In the genomic region with DNA sequence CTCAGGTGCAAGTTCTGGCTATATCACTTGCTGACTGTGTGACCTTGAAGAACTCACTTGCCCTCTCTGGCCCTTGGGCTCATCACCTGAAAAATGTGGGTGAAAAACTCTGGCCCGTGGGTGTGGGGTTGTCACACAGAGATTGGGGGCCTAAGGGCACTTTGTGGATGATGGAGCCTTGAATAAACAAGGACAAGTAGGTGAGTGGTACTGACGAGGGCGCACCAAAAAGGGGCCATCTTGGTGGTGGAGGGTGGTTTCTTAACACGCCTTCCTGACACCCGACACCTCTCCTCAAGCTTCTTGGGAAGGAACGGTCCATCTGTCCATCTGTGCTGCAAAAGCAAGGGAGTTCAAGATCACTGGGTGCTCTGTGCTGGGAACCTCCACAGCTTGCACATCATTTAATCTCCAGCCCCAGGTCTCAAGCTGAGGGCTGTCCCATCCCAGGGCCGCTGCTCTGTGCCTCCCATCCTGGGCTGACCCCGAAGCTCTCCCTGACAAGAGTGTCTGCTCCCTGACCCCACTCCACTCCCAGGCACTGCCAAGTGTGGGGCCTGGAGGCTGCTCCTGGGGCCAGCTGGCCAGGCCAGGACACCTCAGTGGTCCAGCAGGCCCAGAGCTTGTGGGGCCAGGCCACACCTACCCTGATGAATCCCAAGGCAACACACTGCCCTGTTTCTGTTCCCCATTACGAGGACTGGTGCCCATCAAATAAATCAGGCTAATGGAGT, we compare ENCODE assay signal across 29 cellular contexts.
A peak's percentile ranks its signal among the peaks of the same experiment; 100 is the strongest.
DNase-seq lines count a peak whose midpoint lies in the region; ATAC-seq, FAIRE-seq and TF ChIP-seq lines count a peak whose summit lies in the region.
"Had no signal": no experiment of that assay in that cellular context is flagged by ENCODE, and none has a peak within 500 bp of the region (broad histone marks: within the 10 kb centered on the region; RNA-seq: fewer than 3 reads in every experiment).

No MANE protein-coding gene starts in this region.

- H2BK12ac ChIP-seq in H1 (ENCODE audit: low read depth, low read length): no peak overlapping the region

- TF ChIP-seq POLR2A in H1 (IDR thresholded peaks at IDR 0.05; ENCODE audit: control extremely low read depth in 1 of 2, low read depth in 2 of 2, low read length in 2 of 2): no peak
- TF ChIP-seq POLR2A in sigmoid colon (IDR thresholded peaks at IDR 0.05): no peak

- no peak for TF ChIP-seq RAD21 in H1 (IDR thresholded peaks at IDR 0.05 in 1 of 2, conservative IDR thresholded peaks at IDR 0.05 in 1 of 2; ENCODE audit: low read depth in 2 of 2, low read length in 2 of 2)

- no peaks in the 10 kb centered on the region for H4K20me1 ChIP-seq in H1 (replicated peaks in 1 of 2; ENCODE audit: control insufficient read depth in 1 of 2, insufficient read depth in 2 of 2, low read length in 2 of 2)

- H2AK5ac ChIP-seq in H1 (ENCODE audit: low read depth, low read length): no peak overlapping the region

- H3K18ac ChIP-seq in H1 (ENCODE audit: extremely low read depth, low read length): no peak overlapping the region

- H4K5ac ChIP-seq in H1 (ENCODE audit: insufficient read length, low read depth, low read length): no peak overlapping the region

- no peak overlapping the region for H3K56ac ChIP-seq in H1 (replicated peaks; ENCODE audit: insufficient read length, low read depth, low read length)

- peak; percentile 6 for DNase-seq in activated CD4-positive, CD25-positive, alpha-beta regulatory T cell treated with anti-CD3 and anti-CD28 coated beads, Interleukin-2, amount 50 U/mL, for 72 hours
- DNase-seq in NCI-H524 (lab: John Stamatoyannopoulos, UW): peak; percentile 72 to 89
- no peak for DNase-seq in H1 (ENCODE audit: low read depth in 1 of 2, low spot score in 2 of 2)
- DNase-seq in sigmoid colon: peak; percentile 36
- no peak for DNase-seq in ecto neural progenitor cell (ENCODE audit: low spot score)
- no peak for DNase-seq in CD4-positive, alpha-beta memory T cell
- no peak for DNase-seq in putamen (ENCODE audit: low spot score)
- DNase-seq: 8988T; activated CD4-positive, alpha-beta T cell treated with anti-CD3 and anti-CD28 coated beads, Interleukin-2, amount 50 U/mL, for 4 hours; CD8-positive, alpha-beta T cell; DMS53; effector CD8-positive, alpha-beta T cell; erythroblast; foreskin fibroblast; KBM-7; MG63; NCI-H2107; NCI-H526; retina; RPMI8226; transverse colon had no signal

- peak overlapping the region in 1 of 7 donors; percentile 57 for H3K27ac Mint-ChIP-seq in CD4-positive, alpha-beta memory T cell
- H3K27ac Mint-ChIP-seq: CD8-positive, alpha-beta T cell; memory B cell; stimulated activated naive CD8-positive, alpha-beta T cell treated with anti-CD3 and anti-CD28 coated beads, Interleukin-15, Interleukin-2, amounts not matched to agents 100 ng/mL and 50 ng/mL, for 24 hours; T-helper 2 cell treated with Interferon-gamma antibody and Interleukin-4, amounts not matched to agents 5 μg/mL and 100 μg/mL, for 36 hours had no signal

- no peak overlapping the region for H3K23ac ChIP-seq in H1 (ENCODE audit: insufficient read length)

- H3K36me3 ChIP-seq in H1 (ENCODE audit: control insufficient read depth in 2 of 4, insufficient read depth in 4 of 4, low read length in 3 of 4) (no peaks in the 10 kb centered on the region), sigmoid colon (no peaks in the 10 kb centered on the region)
- no peaks in the 10 kb centered on the region for H3K36me3 ChIP-seq in CD4-positive, alpha-beta memory T cell (ENCODE audit: insufficient read depth, low read length)
- H3K36me3 ChIP-seq: heart left ventricle, MG63, transverse colon had no signal

- FAIRE-seq in H1 (lab: Jason Lieb, UNC): no peak
- FAIRE-seq: G401.6 had no signal

- TF ChIP-seq EP300 in H1 (IDR thresholded peaks at IDR 0.05; ENCODE audit: borderline replicate concordance in 1 of 2, low read depth in 2 of 2, low read length in 2 of 2): no peak
- TF ChIP-seq EP300 in sigmoid colon (IDR thresholded peaks at IDR 0.05): no peak

- no peak for ATAC-seq in activated CD4-positive, CD25-positive, alpha-beta regulatory T cell treated with anti-CD3 and anti-CD28 coated beads, Interleukin-2, amount 50 U/mL, for 24 hours
- ATAC-seq: CD8-positive, alpha-beta T cell; heart left ventricle had no signal

- no peak overlapping the region for H2BK5ac ChIP-seq in H1 (ENCODE audit: low read depth, low read length)

- no peak overlapping the region for H3K4me2 ChIP-seq in H1 (ENCODE audit: insufficient read depth in 1 of 2, low read depth in 2 of 2, low read length in 2 of 2)

- H3K23me2 ChIP-seq in H1 (ENCODE audit: low read depth, low read length): no peaks in the 10 kb centered on the region

- H3K4me3 Mint-ChIP-seq in CD4-positive, alpha-beta memory T cell: no peak overlapping the region
- H3K4me3 Mint-ChIP-seq: brain; CD8-positive, alpha-beta T cell; memory B cell; stimulated activated naive CD8-positive, alpha-beta T cell treated with anti-CD3 and anti-CD28 coated beads, Interleukin-15, Interleukin-2, amounts not matched to agents 100 ng/mL and 50 ng/mL, for 24 hours; T-helper 2 cell treated with Interferon-gamma antibody and Interleukin-4, amounts not matched to agents 5 μg/mL and 100 μg/mL, for 36 hours had no signal

- H3K4me1 Mint-ChIP-seq in CD4-positive, alpha-beta memory T cell: no peaks in the 10 kb centered on the region
- H3K4me1 Mint-ChIP-seq: memory B cell had no signal

- WGBS in H1 (ENCODE audit: extremely low coverage in 1 of 2, insufficient coverage in 1 of 2, insufficient read length in 1 of 2, insufficient replicate concordance in 2 of 2, low coverage in 1 of 2, low lambda C conversion rate in 2 of 2, missing lambda C conversion rate in 1 of 2), 2 experiments: 84% methylated on average over 9 of the region's 9 CpGs; no CpG with 5 or more reads in 1 of the 2 experiments
- WGBS in sigmoid colon, 2 donors: 88 to 89% methylated on average over 9 of the region's 9 CpGs

- H3K9ac ChIP-seq in H1 (replicated peaks in 1 of 4; ENCODE audit: extremely low read depth in 1 of 4, low read depth in 3 of 4, low read length in 3 of 4): no peak overlapping the region

- H3K79me1 ChIP-seq in H1 (ENCODE audit: low read depth, low read length): no peaks in the 10 kb centered on the region

- no peak overlapping the region for H3K4ac ChIP-seq in H1 (replicated peaks; ENCODE audit: insufficient read length, low read depth, low read length)

- H2BK120ac ChIP-seq in H1 (replicated peaks; ENCODE audit: low read depth, low read length): no peak overlapping the region

- TF ChIP-seq CTCF in H1 (IDR thresholded peaks at IDR 0.05; ENCODE audit: control extremely low read depth in 1 of 3, insufficient read depth in 1 of 3, low read depth in 1 of 3, low read length in 3 of 3) (no peak), sigmoid colon (IDR thresholded peaks at IDR 0.05) (no peak)

- H3K27me3 ChIP-seq in H1 (replicated peaks in 1 of 4; ENCODE audit: control insufficient read depth in 3 of 4, extremely low read depth in 1 of 4, insufficient read depth in 3 of 4, low read length in 3 of 4): no peaks in the 10 kb centered on the region; a peak in 1 of 7 replicates
- H3K27me3 ChIP-seq in sigmoid colon: no peaks in the 10 kb centered on the region
- H3K27me3 ChIP-seq in CD4-positive, alpha-beta memory T cell (ENCODE audit: insufficient read depth, low read length): no peaks in the 10 kb centered on the region
- H3K27me3 ChIP-seq: heart left ventricle, MG63, transverse colon had no signal

- H2BK20ac ChIP-seq in H1 (ENCODE audit: low read length): no peak overlapping the region

- H2AFZ ChIP-seq in H1 (ENCODE audit: low read length): no peak overlapping the region

- H3K14ac ChIP-seq in H1 (ENCODE audit: insufficient read length): no peak overlapping the region

- H3K9me3 ChIP-seq in H1 (ENCODE audit: insufficient read depth in 2 of 2, low read depth in 1 of 2, low read length in 1 of 2) (no peaks in the 10 kb centered on the region), sigmoid colon (no peaks in the 10 kb centered on the region)
- no peaks in the 10 kb centered on the region for H3K9me3 ChIP-seq in CD4-positive, alpha-beta memory T cell (ENCODE audit: control insufficient read depth in 1 of 2, low read length in 2 of 2)
- H3K9me3 ChIP-seq: heart left ventricle, MG63, transverse colon had no signal

- no peaks in the 10 kb centered on the region for H3K36me3 Mint-ChIP-seq in CD4-positive, alpha-beta memory T cell
- H3K36me3 Mint-ChIP-seq: brain; CD8-positive, alpha-beta T cell; memory B cell had no signal

- intact Hi-C loops in sigmoid colon (cut with DNase I): no loop called here
- intact Hi-C loops in CD4-positive, alpha-beta memory T cell (cut with micrococcal nuclease): no loop called here

- no peak overlapping the region for H3K4me3 ChIP-seq in H1 (ENCODE audit: extremely low read depth in 1 of 4, insufficient read depth in 2 of 4, low read depth in 3 of 4, low read length in 4 of 4)
- H3K4me3 ChIP-seq in sigmoid colon: no peak overlapping the region
- no peak overlapping the region for H3K4me3 ChIP-seq in CD4-positive, alpha-beta memory T cell (ENCODE audit: low read length in 2 of 2)
- H3K4me3 ChIP-seq: heart left ventricle, MG63, transverse colon had no signal

- no peak overlapping the region for H4K91ac ChIP-seq in H1 (replicated peaks; ENCODE audit: insufficient read length, low read length)

- no peak overlapping the region for H2BK15ac ChIP-seq in H1 (ENCODE audit: low read length)

- POLR2A ChIA-PET in H1 (lab: Charles Lee; ENCODE audit: partially characterized antibody): interaction anchor here (2.5 kb wide), 1 partner anchor 11 kb away, joined by 9 read pairs; no protein-coding TSS in a partner anchor
- POLR2A ChIA-PET in CD4-positive, alpha-beta memory T cell (lab: Charles Lee; ENCODE audit: partially characterized antibody): no interaction called here

- peaks cover 0 to 2% (median under 1%) of the 10 kb centered on the region in 4 experiments; a peak in 2 of 7 replicates for H3K4me1 ChIP-seq in H1 (replicated peaks in 1 of 4; ENCODE audit: control insufficient read depth in 3 of 4, insufficient read depth in 4 of 4, low read length in 3 of 4)
- no peaks in the 10 kb centered on the region for H3K4me1 ChIP-seq in sigmoid colon
- H3K4me1 ChIP-seq in CD4-positive, alpha-beta memory T cell (ENCODE audit: insufficient read depth, low read length): no peaks in the 10 kb centered on the region
- H3K4me1 ChIP-seq: transverse colon had no signal

- peak overlapping the region; percentile 38; the same call in 1 of the 2 replicates for H4K8ac ChIP-seq in H1 (ENCODE audit: extremely low read depth, insufficient read depth, low read length)

- H3K9me3 Mint-ChIP-seq in CD4-positive, alpha-beta memory T cell: no peaks in the 10 kb centered on the region
- H3K9me3 Mint-ChIP-seq: CD8-positive, alpha-beta T cell; memory B cell; stimulated activated naive CD8-positive, alpha-beta T cell treated with anti-CD3 and anti-CD28 coated beads, Interleukin-15, Interleukin-2, amounts not matched to agents 100 ng/mL and 50 ng/mL, for 24 hours; T-helper 2 cell treated with Interferon-gamma antibody and Interleukin-4, amounts not matched to agents 5 μg/mL and 100 μg/mL, for 36 hours had no signal

- H3K27ac ChIP-seq in H1 (ENCODE audit: low read depth, low read length): no peak overlapping the region
- no peak overlapping the region for H3K27ac ChIP-seq in sigmoid colon
- H3K27ac ChIP-seq in CD4-positive, alpha-beta memory T cell (ENCODE audit: low read depth, low read length): no peak overlapping the region
- H3K27ac ChIP-seq: heart left ventricle, transverse colon, VCaP had no signal

- H3K79me2 ChIP-seq in H1 (ENCODE audit: control insufficient read depth in 1 of 2, insufficient read depth in 2 of 2, low read length in 2 of 2): no peaks in the 10 kb centered on the region

- CTCF ChIA-PET in H1 (lab: Charles Lee; ENCODE audit: partially characterized antibody): interaction anchor here (1.2 to 2.9 kb wide), 7 partner anchors 14 to 119 kb away, joined by 3 to 13 read pairs (median 5); no protein-coding TSS in a partner anchor
- CTCF ChIA-PET in CD4-positive, alpha-beta memory T cell (lab: Charles Lee; ENCODE audit: partially characterized antibody): no interaction called here

- peaks cover 3 to 6% of the 10 kb centered on the region in 2 donors for H3K27me3 Mint-ChIP-seq in CD4-positive, alpha-beta memory T cell

Comparison
In these comparisons a context has a peak if more than half of its experiments do, and no peak if none do; other contexts are left out.
1. DNase-seq: peak in activated CD4-positive, CD25-positive, alpha-beta regulatory T cell treated with anti-CD3 and anti-CD28 coated beads, Interleukin-2, amount 50 U/mL, for 72 hours (single experiment), NCI-H524 (2 of 2) and sigmoid colon (single experiment); none in H1 (0 of 2), ecto neural progenitor cell (single experiment), CD4-positive, alpha-beta memory T cell (0 of 5) and putamen (single experiment).